Comparison of ENCODE assay signal across 9 cellular contexts in the genomic region with DNA sequence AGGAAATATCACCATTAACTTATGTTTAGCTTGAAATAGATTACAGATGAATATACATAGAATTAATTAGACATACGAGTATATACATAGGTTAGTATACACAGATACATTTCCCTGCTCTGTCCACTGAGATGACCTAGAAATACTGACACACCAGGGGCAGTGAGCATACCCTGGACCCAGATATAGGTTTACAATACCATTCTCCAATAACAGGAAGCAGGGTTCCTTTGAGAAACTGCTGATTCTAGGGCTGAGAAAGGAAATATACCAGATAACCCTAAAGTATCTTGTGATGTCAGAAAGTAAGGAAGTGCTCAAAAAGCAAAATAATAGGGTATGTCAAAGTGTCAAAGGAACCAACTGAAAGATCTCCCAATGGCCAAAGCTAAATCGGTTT.
"Had no signal": no experiment of that assay in that cellular context is flagged by ENCODE, and none has a peak within 500 bp of the region (broad histone marks: within the 10 kb centered on the region; RNA-seq: fewer than 3 reads in every experiment).

No MANE protein-coding gene starts in this region.

- H3K4me1 Mint-ChIP-seq: IgD-negative memory B cell had no signal

- ATAC-seq: HCT116, HepG2 had no signal

- DNase-seq: GM23248, GOT3, H7, HFFc6 had no signal

- H3K27me3 Mint-ChIP-seq: IgD-negative memory B cell had no signal

- H3K4me1 ChIP-seq: HAP-1 had no signal

- H3K27ac ChIP-seq: GM23248, HL-60 had no signal

- H3K27ac Mint-ChIP-seq: HFFc6, IgD-negative memory B cell had no signal

- H3K9me3 ChIP-seq: HAP-1 had no signal

- FAIRE-seq: HepG2 had no signal

- H2AFZ ChIP-seq: GM23248 had no signal

- H3K4me3 Mint-ChIP-seq: HFFc6, IgD-negative memory B cell had no signal

- H3K36me3 ChIP-seq: HAP-1 had no signal

- H3K9ac ChIP-seq: GM23248 had no signal

- H3K36me3 Mint-ChIP-seq: IgD-negative memory B cell had no signal

- H3K4me3 ChIP-seq: GM23248, HAP-1 had no signal
